9 cellular contexts compared by ENCODE assay signal in the genomic region with DNA sequence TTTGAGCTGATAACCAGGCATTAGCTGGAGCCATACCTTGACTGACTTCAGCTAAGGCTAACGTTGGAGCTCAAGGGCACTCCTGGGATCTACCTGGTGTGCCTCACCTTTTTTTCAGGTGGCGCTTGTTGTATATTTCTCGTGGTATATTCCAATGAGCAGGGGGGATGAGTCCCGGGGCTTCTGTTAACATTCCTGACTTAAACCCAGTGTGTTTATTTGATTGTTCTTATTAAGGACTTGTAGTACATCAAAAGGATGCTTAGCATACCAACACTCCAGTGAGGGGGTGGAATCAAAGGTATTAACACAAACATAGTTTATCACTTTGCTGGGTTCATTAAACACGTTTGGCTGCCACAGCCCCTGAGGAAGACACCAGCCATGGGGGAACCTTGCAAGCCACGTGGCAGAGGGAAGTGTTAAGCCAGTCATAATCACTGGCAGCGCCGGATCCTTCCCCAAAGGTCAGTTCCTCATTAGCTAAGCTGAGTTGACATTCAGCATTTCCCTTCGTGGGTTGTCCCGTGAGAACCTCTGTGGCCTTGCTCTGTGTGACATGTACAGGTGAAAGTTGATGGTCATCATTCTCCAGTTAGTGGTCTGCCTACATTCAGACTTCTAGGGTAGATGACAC.
A peak's percentile ranks its signal among the peaks of the same experiment; 100 is the strongest.
DNase-seq lines count a peak whose midpoint lies in the region; ATAC-seq and TF ChIP-seq lines count a peak whose summit lies in the region.
"Had no signal": no experiment of that assay in that cellular context is flagged by ENCODE, and none has a peak within 500 bp of the region (broad histone marks: within the 10 kb centered on the region; RNA-seq: fewer than 3 reads in every experiment).

No MANE protein-coding gene starts in this region.

- peak; percentile 73 to 80 for ATAC-seq in naive B cell (ENCODE audit: low read depth in 2 of 2)

- H3K27ac Mint-ChIP-seq in naive B cell = peak overlapping the region; percentile 30 to 90 (median 78)

- peaks cover 7 to 19% of the 10 kb centered on the region in 2 donors for H3K36me3 Mint-ChIP-seq in naive B cell

- no peak for TF ChIP-seq CTCF in dorsolateral prefrontal cortex (IDR thresholded peaks at IDR 0.05 in 54 of 56, conservative IDR thresholded peaks at IDR 0.05 in 2 of 56; ENCODE audit: low read depth in 1 of 56, partially characterized antibody in 56 of 56)

- no peaks in the 10 kb centered on the region for H3K9me3 Mint-ChIP-seq in naive B cell

- H3K27ac ChIP-seq in dorsolateral prefrontal cortex = peak overlapping the region; percentile 36 to 95 (median 90)

- H3K27me3 ChIP-seq in dorsolateral prefrontal cortex = no peaks in the 10 kb centered on the region

- intact Hi-C loops in dorsolateral prefrontal cortex (cut with DNase I) = no loop called here

- H3K27me3 Mint-ChIP-seq in naive B cell = no peaks in the 10 kb centered on the region

- H3K4me3 ChIP-seq in dorsolateral prefrontal cortex = no peak overlapping the region

- peak overlapping the region in 7 of 8 donors; percentile 58 to 89 (median 69) for H3K4me3 Mint-ChIP-seq in naive B cell

- H3K4me1 Mint-ChIP-seq in naive B cell = peaks cover 33 to 62% (median 53%) of the 10 kb centered on the region in 3 donors

- DNase-seq in stimulated activated CD8-positive, alpha-beta memory T cell treated with anti-CD3 and anti-CD28 coated beads, Interleukin-15, amount 100 ng/mL, for 48 hours (ENCODE audit: low read depth in 2 of 2) = peak; percentile 4 to 6
- DNase-seq in stimulated activated CD8-positive, alpha-beta memory T cell treated with anti-CD3 and anti-CD28 coated beads, Interleukin-4, amount 100 ng/mL, for 48 hours = no peak
- peak; percentile 43 for DNase-seq in NOMO-1 treated with dmso at 0.1 percent for 144 hours (lab: John Stamatoyannopoulos, UW; ENCODE audit: unreplicated experiment)
- peak in 1 of 10 donors; percentile 42 for DNase-seq in dorsolateral prefrontal cortex
- peak; percentile 53 for DNase-seq in naive B cell
- DNase-seq in stimulated activated naive CD4-positive, alpha-beta T cell treated with Interleukin-2 at 50 U/mL for 16 hours (lab: John Stamatoyannopoulos, UW) = no peak
- DNase-seq in stimulated activated CD4-positive, alpha-beta T cell treated with anti-CD3 and anti-CD28 coated beads, Interleukin-15, amount 100 ng/mL, for 24 hours = no peak
- DNase-seq in stimulated activated CD4-positive, alpha-beta T cell treated with anti-CD3 and anti-CD28 coated beads, Interleukin-4, amount 100 ng/mL, for 4 hours = no peak
- DNase-seq: DND-41 had no signal

Comparison
In these comparisons a context has a peak if more than half of its experiments do, and no peak if none do; other contexts are left out.
1. DNase-seq: peak in stimulated activated CD8-positive, alpha-beta memory T cell treated with anti-CD3 and anti-CD28 coated beads, Interleukin-15, amount 100 ng/mL, for 48 hours (2 of 2), NOMO-1 treated with dmso at 0.1 percent for 144 hours (single experiment) and naive B cell (single experiment); none in stimulated activated CD8-positive, alpha-beta memory T cell treated with anti-CD3 and anti-CD28 coated beads, Interleukin-4, amount 100 ng/mL, for 48 hours (single experiment), stimulated activated naive CD4-positive, alpha-beta T cell treated with Interleukin-2 at 50 U/mL for 16 hours (single experiment), stimulated activated CD4-positive, alpha-beta T cell treated with anti-CD3 and anti-CD28 coated beads, Interleukin-15, amount 100 ng/mL, for 24 hours (single experiment) and stimulated activated CD4-positive, alpha-beta T cell treated with anti-CD3 and anti-CD28 coated beads, Interleukin-4, amount 100 ng/mL, for 4 hours (0 of 2).